In the genomic region with DNA sequence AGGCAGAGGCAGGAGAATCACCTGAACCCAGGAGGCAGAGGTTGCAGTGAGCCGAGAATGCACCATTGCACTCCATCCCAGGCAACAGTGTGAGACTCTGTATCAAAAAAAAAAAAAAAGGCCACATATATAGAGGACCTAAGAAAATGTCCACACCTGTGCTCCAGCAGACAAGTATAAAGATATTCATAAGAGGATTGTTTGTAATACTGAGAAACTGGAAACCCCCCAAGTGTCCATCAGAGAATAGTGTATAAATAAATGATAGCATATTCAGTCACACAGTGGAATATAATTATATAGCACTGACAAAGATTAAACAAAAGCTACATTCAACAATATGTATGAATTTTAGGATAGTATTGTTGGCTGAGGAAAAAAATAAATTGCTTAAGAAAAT, we compare ENCODE assay signal across 37 cellular contexts.
"Had no signal": no experiment of that assay in that cellular context is flagged by ENCODE, and none has a peak within 500 bp of the region (broad histone marks: within the 10 kb centered on the region; RNA-seq: fewer than 3 reads in every experiment).

No MANE protein-coding gene starts in this region.

- H3K9me3 Mint-ChIP-seq: activated CD4-positive, alpha-beta memory T cell treated with anti-CD3 and anti-CD28 coated beads for 36 hours; activated CD4-positive, alpha-beta T cell treated with anti-CD3 and anti-CD28 coated beads, Interleukin-2, amount 10 ng/mL, durations not matched to agents 24 days and 14 days; activated CD8-positive, alpha-beta T cell treated with anti-CD3 and anti-CD28 coated beads for 36 hours; activated naive CD4-positive, alpha-beta T cell treated with anti-CD3 and anti-CD28 coated beads for 36 hours; activated naive CD8-positive, alpha-beta T cell treated with anti-CD3 and anti-CD28 coated beads for 36 hours; activated T-cell treated with anti-CD3 and anti-CD28 coated beads, Interleukin-2, amount 50 U/mL, for 4 hours; activated T-helper 1 cell treated with anti-CD3 and anti-CD28 coated beads, Interleukin-12 subunit alpha, Interleukin-12 subunit beta, Interleukin-2, Interleukin-4 antibody, amounts not matched to agents 30 ng/mL and 10 ng/mL and 1 ng/mL, durations not matched to agents 14 hours and 24 hours and 36 hours; T-helper 1 cell treated with Interleukin-12 subunit alpha and Interleukin-12 subunit beta and Interleukin-4 antibody, amounts not matched to agents 30 μg/mL and 1 μg/mL, for 36 hours had no signal

- DNase-seq: activated B cell treated with CpG ODN at 0.5 μM for 24 hours; activated CD4-positive, alpha-beta memory T cell treated with anti-CD3 and anti-CD28 coated beads for 36 hours; activated CD4-positive, alpha-beta T cell treated with anti-CD3 and anti-CD28 coated beads for 4 hours; activated CD4-positive, alpha-beta T cell treated with anti-CD3 and anti-CD28 coated beads, Interleukin-2, amount 10 ng/mL, durations not matched to agents 24 days and 14 days; activated CD4-positive, alpha-beta T cell treated with anti-CD3 and anti-CD28 coated beads, Interleukin-2, amount 50 U/mL, for 1 hour; activated CD4-positive, alpha-beta T cell treated with anti-CD3 and anti-CD28 coated beads, Interleukin-2, amount 50 U/mL, for 4 hours; activated CD4-positive, CD25-positive, alpha-beta regulatory T cell treated with anti-CD3 and anti-CD28 coated beads, Interleukin-2, amount 50 U/mL, for 72 hours; activated CD8-positive, alpha-beta memory T cell treated with anti-CD3 and anti-CD28 coated beads, Interleukin-2, amount 50 U/mL, for 4 hours; activated CD8-positive, alpha-beta T cell treated with anti-CD3 and anti-CD28 coated beads for 36 hours; activated effector memory CD4-positive, alpha-beta T cell treated with anti-CD3 and anti-CD28 coated beads, Interleukin-2, amount 50 U/mL, for 16 hours; activated gamma-delta T cell treated with Interleukin-2 at 50 U/mL for 16 hours; activated naive CD4-positive, alpha-beta T cell; activated naive CD4-positive, alpha-beta T cell treated with anti-CD3 and anti-CD28 coated beads for 36 hours; activated naive CD4-positive, alpha-beta T cell treated with anti-CD3 and anti-CD28 coated beads, Interleukin-2, amount 50 U/mL, for 16 hours; activated naive CD8-positive, alpha-beta T cell treated with anti-CD3 and anti-CD28 coated beads for 36 hours; activated T-cell treated with anti-CD3 and anti-CD28 coated beads for 4 hours; activated T-cell treated with anti-CD3 and anti-CD28 coated beads, Interleukin-2, amount 50 U/mL, for 1 hour; activated T-cell treated with anti-CD3 and anti-CD28 coated beads, Interleukin-2, amount 50 U/mL, for 4 hours; activated T-cell treated with anti-CD3 and anti-CD28 coated beads, Interleukin-2, amount 50 U/mL, for 72 hours; adrenal gland; amniotic stem cell; aorta; body of pancreas; brain microvascular endothelial cell; central memory CD4-positive, alpha-beta T cell; T-helper 1 cell; T-helper 2 cell; T-helper 9 cell had no signal

- H3K4me1 Mint-ChIP-seq: activated B cell treated with CpG ODN at 0.5 μM for 24 hours; activated CD4-positive, alpha-beta T cell treated with anti-CD3 and anti-CD28 coated beads, Interleukin-2, amount 10 ng/mL, durations not matched to agents 24 days and 14 days; activated naive CD8-positive, alpha-beta T cell treated with anti-CD3 and anti-CD28 coated beads for 36 hours; activated T-helper 17 cell treated with anti-CD3 and anti-CD28 coated beads, Interleukin-2, amount 50 U/mL, for 72 hours had no signal

- H3K27me3 Mint-ChIP-seq: activated B cell treated with CpG ODN at 0.5 μM for 24 hours; activated CD4-positive, alpha-beta memory T cell treated with anti-CD3 and anti-CD28 coated beads for 36 hours; activated CD4-positive, alpha-beta T cell treated with anti-CD3 and anti-CD28 coated beads, Interleukin-2, amount 10 ng/mL, durations not matched to agents 24 days and 14 days; activated CD8-positive, alpha-beta T cell treated with anti-CD3 and anti-CD28 coated beads for 36 hours; activated naive CD8-positive, alpha-beta T cell treated with anti-CD3 and anti-CD28 coated beads for 36 hours; activated T-helper 17 cell treated with anti-CD3 and anti-CD28 coated beads, Interleukin-2, amount 50 U/mL, for 72 hours had no signal

- FAIRE-seq: astrocyte, TTC549 had no signal

- H3K4me3 ChIP-seq: adrenal gland, body of pancreas, breast epithelium had no signal

- H3K36me3 Mint-ChIP-seq: activated CD4-positive, alpha-beta memory T cell treated with anti-CD3 and anti-CD28 coated beads for 36 hours; activated naive CD4-positive, alpha-beta T cell treated with anti-CD3 and anti-CD28 coated beads, Interleukin-2, amount 50 U/mL, for 72 hours; activated naive CD8-positive, alpha-beta T cell treated with anti-CD3 and anti-CD28 coated beads for 36 hours had no signal

- H3K27ac ChIP-seq: adrenal gland, body of pancreas, brain microvascular endothelial cell, breast epithelium, VCaP had no signal

- ATAC-seq: activated CD8-positive, alpha-beta T cell treated with anti-CD3 and anti-CD28 coated beads for 36 hours; activated naive CD4-positive, alpha-beta T cell treated with anti-CD3 and anti-CD28 coated beads, Interleukin-2, amount 50 U/mL, for 72 hours; activated T-cell treated with anti-CD3 and anti-CD28 coated beads, Interleukin-2, amount 50 U/mL, for 4 hours; activated T-cell treated with anti-CD3 and anti-CD28 coated beads, Interleukin-2, amount 50 U/mL, for 72 hours; activated T-helper 17 cell treated with anti-CD3 and anti-CD28 coated beads, Interleukin-2, amount 50 U/mL, for 72 hours; body of pancreas had no signal

- H3K27me3 ChIP-seq: adrenal gland, body of pancreas, brain microvascular endothelial cell, breast epithelium had no signal

- H3K36me3 ChIP-seq: adrenal gland, brain microvascular endothelial cell, breast epithelium had no signal

- H3K27ac Mint-ChIP-seq: activated B cell treated with CpG ODN at 0.5 μM for 24 hours; activated CD4-positive, alpha-beta memory T cell treated with anti-CD3 and anti-CD28 coated beads for 36 hours; activated CD4-positive, alpha-beta T cell treated with anti-CD3 and anti-CD28 coated beads, Interleukin-2, amount 10 ng/mL, durations not matched to agents 24 days and 14 days; activated CD8-positive, alpha-beta T cell treated with anti-CD3 and anti-CD28 coated beads for 36 hours; activated naive CD4-positive, alpha-beta T cell treated with anti-CD3 and anti-CD28 coated beads for 36 hours; activated naive CD8-positive, alpha-beta T cell treated with anti-CD3 and anti-CD28 coated beads for 36 hours; activated T-cell treated with anti-CD3 and anti-CD28 coated beads, Interleukin-2, amount 50 U/mL, for 72 hours; activated T-helper 1 cell treated with anti-CD3 and anti-CD28 coated beads, Interleukin-12 subunit alpha, Interleukin-12 subunit beta, Interleukin-2, Interleukin-4 antibody, amounts not matched to agents 30 ng/mL and 10 ng/mL and 1 ng/mL, durations not matched to agents 14 hours and 24 hours and 36 hours; activated T-helper 17 cell treated with anti-CD3 and anti-CD28 coated beads, Interleukin-2, amount 50 U/mL, for 72 hours; T-helper 1 cell treated with Interleukin-12 subunit alpha and Interleukin-12 subunit beta and Interleukin-4 antibody, amounts not matched to agents 30 μg/mL and 1 μg/mL, for 36 hours; T-helper 2 cell treated with Interferon-gamma antibody and Interleukin-4, amounts not matched to agents 5 μg/mL and 100 μg/mL, for 36 hours had no signal

- H3K4me3 Mint-ChIP-seq: activated B cell treated with CpG ODN at 0.5 μM for 24 hours; activated CD4-positive, alpha-beta memory T cell treated with anti-CD3 and anti-CD28 coated beads for 36 hours; activated CD4-positive, alpha-beta T cell treated with anti-CD3 and anti-CD28 coated beads, Interleukin-2, amount 10 ng/mL, durations not matched to agents 24 days and 14 days; activated CD8-positive, alpha-beta T cell treated with anti-CD3 and anti-CD28 coated beads for 36 hours; activated naive CD4-positive, alpha-beta T cell treated with anti-CD3 and anti-CD28 coated beads for 36 hours; activated naive CD8-positive, alpha-beta T cell treated with anti-CD3 and anti-CD28 coated beads for 36 hours; activated T-cell treated with anti-CD3 and anti-CD28 coated beads, Interleukin-2, amount 50 U/mL, for 4 hours; activated T-cell treated with anti-CD3 and anti-CD28 coated beads, Interleukin-2, amount 50 U/mL, for 72 hours; activated T-helper 1 cell treated with anti-CD3 and anti-CD28 coated beads, Interleukin-12 subunit alpha, Interleukin-12 subunit beta, Interleukin-2, Interleukin-4 antibody, amounts not matched to agents 30 ng/mL and 10 ng/mL and 1 ng/mL, durations not matched to agents 14 hours and 24 hours and 36 hours; activated T-helper 17 cell treated with anti-CD3 and anti-CD28 coated beads, Interleukin-2, amount 50 U/mL, for 72 hours; T-helper 1 cell treated with Interleukin-12 subunit alpha and Interleukin-12 subunit beta and Interleukin-4 antibody, amounts not matched to agents 30 μg/mL and 1 μg/mL, for 36 hours; T-helper 2 cell treated with Interferon-gamma antibody and Interleukin-4, amounts not matched to agents 5 μg/mL and 100 μg/mL, for 36 hours had no signal

- H3K9me3 ChIP-seq: adrenal gland, body of pancreas, breast epithelium had no signal

- H3K4me1 ChIP-seq: adrenal gland, body of pancreas, breast epithelium had no signal
